In genomic region chr9:87622936-87623335, GRCh38 we compare ENCODE assay signal across 17 cellular contexts.
DNase-seq lines count a peak whose midpoint lies in the region; TF ChIP-seq lines count a peak whose summit lies in the region.
"Had no signal": no experiment of that assay in that cellular context is flagged by ENCODE, and none has a peak within 500 bp of the region (broad histone marks: within the 10 kb centered on the region; RNA-seq: fewer than 3 reads in every experiment).

No MANE protein-coding gene starts in this region.

- H3K27me3 ChIP-seq in mesenchymal stem cell (ENCODE audit: control insufficient read depth in 1 of 2, insufficient read depth in 1 of 2, low read length in 2 of 2): peaks cover 0 to 6% of the 10 kb centered on the region in 2 experiments
- H3K27me3 ChIP-seq: Peyer's patch had no signal

- no peak for TF ChIP-seq CTCF in type B pancreatic cell (conservative IDR thresholded peaks at IDR 0.05)

- no peak overlapping the region for H3K9ac ChIP-seq in mesenchymal stem cell (ENCODE audit: low read length)

- no peak overlapping the region for H2BK120ac ChIP-seq in mesenchymal stem cell (ENCODE audit: low read depth, low read length)

- no peak overlapping the region for H3K23ac ChIP-seq in mesenchymal stem cell (ENCODE audit: low read length in 2 of 2)

- peak overlapping the region; percentile 3 for H3K27ac Mint-ChIP-seq in type B pancreatic cell
- H3K27ac Mint-ChIP-seq: B cell; CD4-positive, CD25-positive, alpha-beta regulatory T cell had no signal

- peaks cover 49% of the 10 kb centered on the region for H3K36me3 Mint-ChIP-seq in type B pancreatic cell
- H3K36me3 Mint-ChIP-seq: CD4-positive, CD25-positive, alpha-beta regulatory T cell had no signal

- WGBS in mesenchymal stem cell: 93% methylated on average over 2 of the region's 2 CpGs

- no peak overlapping the region for H2AK5ac ChIP-seq in mesenchymal stem cell (ENCODE audit: low read length, severe bottlenecking)

- peaks cover 2% of the 10 kb centered on the region for H3K4me1 ChIP-seq in mesenchymal stem cell (ENCODE audit: control insufficient read depth, insufficient read depth, low read depth, low read length)
- H3K4me1 ChIP-seq: Caco-2, Peyer's patch had no signal

- no peak overlapping the region for H3K18ac ChIP-seq in mesenchymal stem cell (ENCODE audit: low read depth in 1 of 2, low read length in 2 of 2)

- H2BK15ac ChIP-seq in mesenchymal stem cell (ENCODE audit: low read depth, poor library complexity, severe bottlenecking): no peak overlapping the region

- no peak overlapping the region for H3K4me3 ChIP-seq in mesenchymal stem cell (ENCODE audit: insufficient read depth in 1 of 2, low read depth in 1 of 2, low read length in 2 of 2)
- H3K4me3 ChIP-seq: Peyer's patch had no signal

- H3K27me3 Mint-ChIP-seq in type B pancreatic cell: no peaks in the 10 kb centered on the region
- H3K27me3 Mint-ChIP-seq: B cell had no signal

- H3K27ac ChIP-seq in mesenchymal stem cell (ENCODE audit: low read length, poor library complexity, severe bottlenecking): no peak overlapping the region
- H3K27ac ChIP-seq: Peyer's patch had no signal

- peaks cover 48% of the 10 kb centered on the region for H3K79me1 ChIP-seq in mesenchymal stem cell (replicated peaks; ENCODE audit: low read length, poor library complexity, severe bottlenecking)

- H4K91ac ChIP-seq in mesenchymal stem cell (ENCODE audit: low read length): no peak overlapping the region

- no peak overlapping the region for H2BK5ac ChIP-seq in mesenchymal stem cell (ENCODE audit: low read depth, low read length, poor library complexity, severe bottlenecking)

- peak; percentile 62 to 82 for DNase-seq in NOMO-1 (lab: John Stamatoyannopoulos, UW; ENCODE audit: unreplicated experiment in 2 of 2)
- peak; percentile 18 for DNase-seq in dermis blood vessel endothelial cell
- peak; percentile 15 for DNase-seq in mesenchymal stem cell
- no peak for DNase-seq in type B pancreatic cell (ENCODE audit: extremely low spot score, unreplicated experiment)
- DNase-seq in HT-29 (ENCODE audit: low spot score): no peak
- DNase-seq in Kasumi-1 (lab: John Stamatoyannopoulos, UW): no peak
- no peak for DNase-seq in islet precursor cell
- DNase-seq: Caco-2; CD4-positive, CD25-positive, alpha-beta regulatory T cell; DMS153; H9; NCI-H1436 treated with DMSO at 0.1 percent for 48 hours; NCI-H2081; NCI-H510A; NCI-H82; Peyer's patch had no signal

- H3K14ac ChIP-seq in mesenchymal stem cell (ENCODE audit: low read length in 2 of 2): no peak overlapping the region

- no peak overlapping the region for H2BK12ac ChIP-seq in mesenchymal stem cell (ENCODE audit: low read length in 2 of 2)

- no peak overlapping the region for H2AFZ ChIP-seq in mesenchymal stem cell (ENCODE audit: low read depth, low read length)

- no peak overlapping the region for H3K4me2 ChIP-seq in mesenchymal stem cell (ENCODE audit: low read length, poor library complexity, severe bottlenecking)

- H3K4me3 Mint-ChIP-seq in type B pancreatic cell: peak overlapping the region; percentile 43
- H3K4me3 Mint-ChIP-seq: B cell; CD4-positive, CD25-positive, alpha-beta regulatory T cell; H9 had no signal

- H3K4me1 Mint-ChIP-seq in type B pancreatic cell (ENCODE audit: unreplicated experiment): peaks cover 32% of the 10 kb centered on the region
- H3K4me1 Mint-ChIP-seq: B cell; CD4-positive, CD25-positive, alpha-beta regulatory T cell had no signal

- H3K36me3 ChIP-seq in mesenchymal stem cell (ENCODE audit: control insufficient read depth in 1 of 2, insufficient read depth in 2 of 2, low read depth in 1 of 2, low read length in 2 of 2): peaks cover 3 to 44% of the 10 kb centered on the region in 2 experiments
- H3K36me3 ChIP-seq: Peyer's patch had no signal

- peaks cover 7% of the 10 kb centered on the region for H3K9me3 ChIP-seq in mesenchymal stem cell (ENCODE audit: control insufficient read depth, low read length)
- H3K9me3 ChIP-seq: Caco-2 had no signal

- H3K4ac ChIP-seq in mesenchymal stem cell (ENCODE audit: low read depth in 1 of 2, low read length in 2 of 2): no peak overlapping the region

- no peak overlapping the region for H4K8ac ChIP-seq in mesenchymal stem cell (ENCODE audit: low read length)

- H3K9me3 Mint-ChIP-seq in type B pancreatic cell: peaks cover 2% of the 10 kb centered on the region
- H3K9me3 Mint-ChIP-seq: H9 had no signal

Comparison
In these comparisons a context has a peak if more than half of its experiments do, and no peak if none do; other contexts are left out.
1. DNase-seq: peak in NOMO-1 (2 of 2), dermis blood vessel endothelial cell (single experiment) and mesenchymal stem cell (single experiment); none in type B pancreatic cell (single experiment), HT-29 (single experiment), Kasumi-1 (0 of 2) and islet precursor cell (single experiment).